Comparison of ENCODE assay signal across 2 cellular contexts in genomic region chr7:117145952-117146475, GRCh38.
TF ChIP-seq lines count a peak whose summit lies in the region.

No MANE protein-coding gene starts in this region.

TF ChIP-seq in SK-N-SH treated with all-trans-retinoic acid at 6 μM for 48 hours, 23 proteins besides CTCF, POLR2A, EP300 and RAD21 (continued from another document):
- TF ChIP-seq, protein P1, sequence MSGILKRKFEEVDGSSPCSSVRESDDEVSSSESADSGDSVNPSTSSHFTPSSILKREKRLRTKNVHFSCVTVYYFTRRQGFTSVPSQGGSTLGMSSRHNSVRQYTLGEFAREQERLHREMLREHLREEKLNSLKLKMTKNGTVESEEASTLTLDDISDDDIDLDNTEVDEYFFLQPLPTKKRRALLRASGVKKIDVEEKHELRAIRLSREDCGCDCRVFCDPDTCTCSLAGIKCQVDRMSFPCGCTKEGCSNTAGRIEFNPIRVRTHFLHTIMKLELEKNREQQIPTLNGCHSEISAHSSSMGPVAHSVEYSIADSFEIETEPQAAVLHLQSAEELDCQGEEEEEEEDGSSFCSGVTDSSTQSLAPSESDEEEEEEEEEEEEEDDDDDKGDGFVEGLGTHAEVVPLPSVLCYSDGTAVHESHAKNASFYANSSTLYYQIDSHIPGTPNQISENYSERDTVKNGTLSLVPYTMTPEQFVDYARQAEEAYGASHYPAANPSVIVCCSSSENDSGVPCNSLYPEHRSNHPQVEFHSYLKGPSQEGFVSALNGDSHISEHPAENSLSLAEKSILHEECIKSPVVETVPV (CRISPR knock-in tag; IDR thresholded peaks at IDR 0.05) = no peak
- TF ChIP-seq TSHZ2 (CRISPR knock-in tag; IDR thresholded peaks at IDR 0.05) (no peak), ZC3H10 (CRISPR knock-in tag; IDR thresholded peaks at IDR 0.05) (no peak), ARNTL (CRISPR knock-in tag; IDR thresholded peaks at IDR 0.05; ENCODE audit: borderline replicate concordance, low read depth) (no peak), PPARA (CRISPR knock-in tag; IDR thresholded peaks at IDR 0.05; ENCODE audit: borderline replicate concordance) (no peak), PATZ1 (CRISPR knock-in tag; IDR thresholded peaks at IDR 0.05; ENCODE audit: borderline replicate concordance) (no peak), TOX (CRISPR knock-in tag; IDR thresholded peaks at IDR 0.05; ENCODE audit: borderline replicate concordance) (no peak), OSR1 (CRISPR knock-in tag; IDR thresholded peaks at IDR 0.05) (no peak), RARB (CRISPR knock-in tag; IDR thresholded peaks at IDR 0.05) (no peak), ESRRG (CRISPR knock-in tag; IDR thresholded peaks at IDR 0.05) (no peak), GLIS3 (CRISPR knock-in tag; IDR thresholded peaks at IDR 0.05) (no peak), ZFP3 (CRISPR knock-in tag; IDR thresholded peaks at IDR 0.05) (no peak)
- TF ChIP-seq, protein P2, sequence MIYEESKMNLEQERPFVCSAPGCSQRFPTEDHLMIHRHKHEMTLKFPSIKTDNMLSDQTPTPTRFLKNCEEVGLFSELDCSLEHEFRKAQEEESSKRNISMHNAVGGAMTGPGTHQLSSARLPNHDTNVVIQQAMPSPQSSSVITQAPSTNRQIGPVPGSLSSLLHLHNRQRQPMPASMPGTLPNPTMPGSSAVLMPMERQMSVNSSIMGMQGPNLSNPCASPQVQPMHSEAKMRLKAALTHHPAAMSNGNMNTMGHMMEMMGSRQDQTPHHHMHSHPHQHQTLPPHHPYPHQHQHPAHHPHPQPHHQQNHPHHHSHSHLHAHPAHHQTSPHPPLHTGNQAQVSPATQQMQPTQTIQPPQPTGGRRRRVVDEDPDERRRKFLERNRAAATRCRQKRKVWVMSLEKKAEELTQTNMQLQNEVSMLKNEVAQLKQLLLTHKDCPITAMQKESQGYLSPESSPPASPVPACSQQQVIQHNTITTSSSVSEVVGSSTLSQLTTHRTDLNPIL (CRISPR knock-in tag; IDR thresholded peaks at IDR 0.05; ENCODE audit: low read depth) = no peak

TF ChIP-seq in SK-N-SH, 30 proteins besides CTCF, POLR2A, EP300 and RAD21 (continued from another document):
- TF ChIP-seq, protein P3, sequence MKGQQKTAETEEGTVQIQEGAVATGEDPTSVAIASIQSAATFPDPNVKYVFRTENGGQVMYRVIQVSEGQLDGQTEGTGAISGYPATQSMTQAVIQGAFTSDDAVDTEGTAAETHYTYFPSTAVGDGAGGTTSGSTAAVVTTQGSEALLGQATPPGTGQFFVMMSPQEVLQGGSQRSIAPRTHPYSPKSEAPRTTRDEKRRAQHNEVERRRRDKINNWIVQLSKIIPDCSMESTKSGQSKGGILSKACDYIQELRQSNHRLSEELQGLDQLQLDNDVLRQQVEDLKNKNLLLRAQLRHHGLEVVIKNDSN (IDR thresholded peaks at IDR 0.05; ENCODE audit: borderline replicate concordance, low read depth) = no peak
- TF ChIP-seq REST (IDR thresholded peaks at IDR 0.05; ENCODE audit: low read depth, low read length) = no peak
- no peak for TF ChIP-seq RFX5 (IDR thresholded peaks at IDR 0.05; ENCODE audit: low read length)
- no peak for TF ChIP-seq GATA2 (CRISPR knock-in tag; IDR thresholded peaks at IDR 0.05)
- TF ChIP-seq NRF1 (IDR thresholded peaks at IDR 0.05; ENCODE audit: low read depth, low read length) = no peak
- TF ChIP-seq MEF2A (IDR thresholded peaks at IDR 0.05; ENCODE audit: borderline replicate concordance, low read depth) = no peak
